1 cellular context compared by ENCODE assay signal in the genomic region with DNA sequence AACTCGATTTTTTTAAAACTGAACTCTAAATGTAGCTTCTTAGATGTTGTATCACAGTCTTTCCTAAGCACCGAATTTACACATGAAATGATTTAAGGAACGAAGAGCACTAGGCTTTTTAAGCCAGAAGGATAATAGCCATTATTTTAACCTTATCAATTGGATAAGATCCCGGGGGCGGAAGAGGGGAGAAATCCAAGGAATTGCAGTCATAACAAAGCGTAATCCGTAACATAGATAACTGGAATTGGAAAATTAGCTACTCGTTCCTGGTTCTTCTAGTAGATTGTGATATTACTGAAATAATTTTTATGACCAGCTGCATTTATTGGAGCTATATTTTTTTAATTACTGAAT.
TF ChIP-seq lines count a peak whose summit lies in the region.

No MANE protein-coding gene starts in this region.

TF ChIP-seq in HepG2, 621 proteins besides CTCF, POLR2A, EP300 and RAD21:
- TF ChIP-seq CBX2 (IDR thresholded peaks at IDR 0.05; ENCODE audit: low read depth, low read length) (peak; percentile 86; the same call in 1 of the 2 replicates), CBX2 (CRISPR knock-in tag; IDR thresholded peaks at IDR 0.05; ENCODE audit: low read depth) (no peak), ZNF713 (CRISPR knock-in tag; IDR thresholded peaks at IDR 0.05) (no peak)
